Comparison of ENCODE assay signal across 8 cellular contexts in the genomic region with DNA sequence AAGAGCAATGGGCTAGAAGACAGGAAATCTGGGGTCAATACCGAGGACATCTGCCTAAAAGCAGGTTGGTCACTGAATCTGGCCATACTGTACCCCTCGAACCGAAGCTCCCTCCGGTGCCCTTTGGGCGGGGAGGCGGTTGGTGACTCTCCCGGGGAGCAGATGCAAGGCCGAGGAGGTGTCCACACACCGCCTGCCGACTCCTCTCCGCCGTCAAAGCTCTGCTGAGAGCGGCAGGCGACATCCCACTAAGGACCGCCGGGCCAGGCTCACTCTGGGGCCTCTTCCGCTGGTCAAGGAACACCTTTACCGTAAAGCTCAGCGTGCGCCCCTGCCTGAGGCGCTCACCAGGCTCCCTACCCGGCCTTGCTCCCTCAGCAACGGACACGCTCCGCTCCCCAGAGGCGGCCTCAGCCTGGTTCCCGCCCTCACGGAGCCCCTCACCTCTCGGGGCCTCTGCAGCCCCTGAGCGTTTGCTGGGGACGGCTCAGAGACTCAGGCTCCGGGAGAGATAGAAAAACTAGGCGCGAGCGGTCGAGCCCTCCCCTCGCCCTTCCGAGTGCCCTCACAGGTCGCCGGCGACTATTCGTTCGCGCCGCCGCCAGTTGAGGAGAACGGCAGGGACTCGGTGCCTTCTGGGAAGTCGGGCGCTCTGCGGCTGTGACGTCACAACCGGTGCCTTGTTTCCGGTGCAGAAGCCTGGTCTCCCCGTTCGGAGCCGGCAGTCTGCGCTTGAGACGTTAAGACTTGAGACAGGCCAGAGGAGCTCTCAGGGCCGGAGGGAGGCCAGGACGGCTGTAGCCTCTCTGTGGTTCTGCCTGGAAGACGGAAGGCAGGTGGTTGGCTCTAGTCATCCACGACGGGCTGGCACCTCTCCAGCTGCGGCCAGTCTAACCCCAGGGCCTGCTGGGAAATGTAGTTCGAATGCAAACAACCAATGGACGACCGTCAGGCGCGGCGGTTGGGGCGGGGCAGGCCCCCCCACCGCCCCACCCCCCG. TPM values are rescaled to one million over a fixed set of nuclear protein-coding genes. Genes with fewer than 3 reads are reported as not detected.
DNase-seq lines count a peak whose midpoint lies in the region; ATAC-seq, FAIRE-seq and TF ChIP-seq lines count a peak whose summit lies in the region.

A gene with protein sequence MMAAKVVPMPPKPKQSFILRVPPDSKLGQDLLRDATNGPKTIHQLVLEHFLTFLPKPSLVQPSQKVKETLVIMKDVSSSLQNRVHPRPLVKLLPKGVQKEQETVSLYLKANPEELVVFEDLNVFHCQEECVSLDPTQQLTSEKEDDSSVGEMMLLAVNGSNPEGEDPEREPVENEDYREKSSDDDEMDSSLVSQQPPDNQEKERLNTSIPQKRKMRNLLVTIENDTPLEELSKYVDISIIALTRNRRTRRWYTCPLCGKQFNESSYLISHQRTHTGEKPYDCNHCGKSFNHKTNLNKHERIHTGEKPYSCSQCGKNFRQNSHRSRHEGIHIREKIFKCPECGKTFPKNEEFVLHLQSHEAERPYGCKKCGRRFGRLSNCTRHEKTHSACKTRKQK (minus strand): TSS at position 616 of the 999 bp plus-strand sequence. CDS start 1,403 bp downstream, outside the sequence.

- no peaks in the 10 kb centered on the region for H3K79me2 ChIP-seq in OCI-LY1 (ENCODE audit: insufficient read depth, low read length)

- peaks cover 12% of the 10 kb centered on the region for H3K9me3 ChIP-seq in OCI-LY1 (ENCODE audit: low read length)

- H3K4me2 ChIP-seq in OCI-LY1 (ENCODE audit: low read length) = peak within 1 kb of the TSS; percentile 83

- ATAC-seq in GM21515 (IDR thresholded peaks at IDR 0.05; ENCODE audit: unreplicated experiment) = peak; percentile 88

- H3K27me3 Mint-ChIP-seq in endothelial cell (ENCODE audit: unreplicated experiment) (peaks cover 3% of the 10 kb centered on the region), mesothelial cell of epicardium (ENCODE audit: low read depth) (no peaks in the 10 kb centered on the region)

- H3K4me1 Mint-ChIP-seq in endothelial cell (ENCODE audit: unreplicated experiment) (peaks cover 7% of the 10 kb centered on the region), mesothelial cell of epicardium (peaks cover 15% of the 10 kb centered on the region)

- H3K4me3 ChIP-seq in OCI-LY1 (ENCODE audit: low read depth, low read length, poor library complexity, severe bottlenecking) = peak within 1 kb of the TSS; percentile 74

- no peaks in the 10 kb centered on the region for H3K9me2 ChIP-seq in OCI-LY1 (ENCODE audit: low read depth, low read length)

- no peaks in the 10 kb centered on the region for H4K20me1 ChIP-seq in OCI-LY1 (ENCODE audit: insufficient read depth, low read length)

- H3K9me3 Mint-ChIP-seq in endothelial cell (ENCODE audit: unreplicated experiment) (peaks cover 8% of the 10 kb centered on the region), mesothelial cell of epicardium (peaks cover 37% of the 10 kb centered on the region)

- peaks cover 14% of the 10 kb centered on the region for H3K4me1 ChIP-seq in OCI-LY1 (ENCODE audit: insufficient read depth, low read length, severe bottlenecking)

- H3K9ac ChIP-seq in OCI-LY1 (ENCODE audit: low read length) = peak within 1 kb of the TSS; percentile 74

- H3F3A ChIP-seq in OCI-LY1 (ENCODE audit: insufficient read depth, low read length) = no peaks in the 10 kb centered on the region

- H3K36me3 Mint-ChIP-seq in endothelial cell (ENCODE audit: low read depth, unreplicated experiment) = peaks cover 41% of the 10 kb centered on the region
- H3K36me3 Mint-ChIP-seq in mesothelial cell of epicardium = peaks cover 38% of the 10 kb centered on the region

- H3K36me3 ChIP-seq in OCI-LY1 (ENCODE audit: insufficient read depth, low read length) = peaks cover 40% of the 10 kb centered on the region

- H3K27ac ChIP-seq in OCI-LY1 (ENCODE audit: low read depth, low read length, poor library complexity, severe bottlenecking) = peak within 1 kb of the TSS; percentile 93

- TF ChIP-seq CTCF in D721Med (IDR thresholded peaks at IDR 0.05; ENCODE audit: insufficient read depth, missing control alignments) (no peak), OCI-LY1 (IDR thresholded peaks at IDR 0.05; ENCODE audit: low read length) (no peak), endothelial cell (IDR thresholded peaks at IDR 0.05; ENCODE audit: unreplicated experiment) (no peak), mesothelial cell of epicardium (IDR thresholded peaks at IDR 0.05; ENCODE audit: unreplicated experiment) (no peak)

- no peak for FAIRE-seq in D721Med (lab: Jason Lieb, UNC)

- DNase-seq in D721Med (ENCODE audit: insufficient read length, low spot score) (peak; percentile 86), HuH-7 (ENCODE audit: low spot score) (peak; percentile 90), endothelial cell (ENCODE audit: low spot score) (peak; percentile 84), mesothelial cell of epicardium (ENCODE audit: low spot score in 2 of 2, unreplicated experiment in 2 of 2) (peak; percentile 86 to 90)
- DNase-seq in activated CD8-positive, alpha-beta memory T cell treated with anti-CD3 and anti-CD28 coated beads, Interleukin-2, amount 50 U/mL, for 4 hours = peak; percentile 92
- peak; percentile 88 for DNase-seq in stimulated activated CD8-positive, alpha-beta memory T cell treated with anti-CD3 and anti-CD28 coated beads, Interleukin-15, amount 100 ng/mL, for 4 hours (ENCODE audit: low read depth in 2 of 2)

- peak within 1 kb of the TSS; percentile 96 for H3K4me3 Mint-ChIP-seq in endothelial cell (ENCODE audit: unreplicated experiment)
- H3K4me3 Mint-ChIP-seq in mesothelial cell of epicardium = peak within 1 kb of the TSS; percentile 96

- H3K27ac Mint-ChIP-seq in endothelial cell (ENCODE audit: unreplicated experiment) (peak within 1 kb of the TSS; percentile 97), mesothelial cell of epicardium (peak within 1 kb of the TSS; percentile 99)

- H2AFZ ChIP-seq in OCI-LY1 (ENCODE audit: low read length) = no peak within 1 kb of the TSS

- H3K27me3 ChIP-seq in OCI-LY1 (ENCODE audit: insufficient read depth, low read length) = no peaks in the 10 kb centered on the region

RNA-seq across cellular contexts. Expression of the gene that starts here (rescaled TPM):
- total RNA-seq in endothelial cell (ENCODE audit: unreplicated experiment) = 13.4 TPM
- 8.0 to 8.6 TPM (median 8.3 TPM) in 3 replicates for total RNA-seq in mesothelial cell of epicardium

Comparison
In these comparisons a context has a peak if more than half of its experiments do, and no peak if none do; other contexts are left out.
1. Peak in every context shown above with its lines: DNase-seq, ATAC-seq, H3K4me3 ChIP-seq and H3K27ac ChIP-seq.